1 cellular context compared by ENCODE assay signal in genomic region chr10:32982911-32983310, GRCh38.
TF ChIP-seq lines count a peak whose summit lies in the region.

No MANE protein-coding gene starts in this region.

TF ChIP-seq in HepG2, 621 proteins besides CTCF, POLR2A, EP300 and RAD21:
- TF ChIP-seq ZNF644 (CRISPR knock-in tag; IDR thresholded peaks at IDR 0.05; ENCODE audit: low read depth) (no peak), YEATS4 (CRISPR knock-in tag; IDR thresholded peaks at IDR 0.05; ENCODE audit: borderline replicate concordance) (0 out of 2 replicates have a peak, but pooled peaks have one; percentile 8), SMC3 (IDR thresholded peaks at IDR 0.05; ENCODE audit: low read length) (no peak), ZNF318 (CRISPR knock-in tag; IDR thresholded peaks at IDR 0.05) (no peak)
